Comparison of ENCODE assay signal across 16 cellular contexts in genomic region chr2:72952961-72953360, GRCh38. TPM values are rescaled to one million over a fixed set of nuclear protein-coding genes. Genes with fewer than 3 reads are reported as not detected.
"Had no signal": no experiment of that assay in that cellular context is flagged by ENCODE, and none has a peak within 500 bp of the region (broad histone marks: within the 10 kb centered on the region; RNA-seq: fewer than 3 reads in every experiment).

No MANE protein-coding gene starts in this region.

- H3K9me3 Mint-ChIP-seq: activated T-cell treated with anti-CD3 and anti-CD28 coated beads, Interleukin-2, amount 50 U/mL, for 4 hours; neural progenitor cell; stimulated activated naive CD8-positive, alpha-beta T cell treated with anti-CD3 and anti-CD28 coated beads, Interleukin-15, amount 100 ng/mL, for 72 hours had no signal

- H3K9me3 ChIP-seq: gastrocnemius medialis, thoracic aorta had no signal

- H3K27ac ChIP-seq: epithelial cell of prostate, gastrocnemius medialis, neural progenitor cell, parathyroid adenoma, thoracic aorta had no signal

- H3K27me3 ChIP-seq: gastrocnemius medialis, neural progenitor cell had no signal

- H3K4me1 ChIP-seq: gastrocnemius medialis, parathyroid adenoma had no signal

- H3K4me3 Mint-ChIP-seq: activated T-cell treated with anti-CD3 and anti-CD28 coated beads, Interleukin-2, amount 50 U/mL, for 4 hours; stimulated activated naive CD8-positive, alpha-beta T cell treated with anti-CD3 and anti-CD28 coated beads, Interleukin-15, amount 100 ng/mL, for 72 hours had no signal

- H3K9ac ChIP-seq: neural progenitor cell, parathyroid adenoma had no signal

- H3K4me3 ChIP-seq: gastrocnemius medialis, neural progenitor cell, thoracic aorta had no signal

- H3K36me3 ChIP-seq: gastrocnemius medialis, neural progenitor cell, thoracic aorta had no signal

- ATAC-seq: activated CD4-positive, alpha-beta T cell treated with anti-CD3 and anti-CD28 coated beads for 36 hours; activated T-cell treated with anti-CD3 and anti-CD28 coated beads, Interleukin-2, amount 50 U/mL, for 4 hours; gastrocnemius medialis; stimulated activated naive CD8-positive, alpha-beta T cell treated with anti-CD3 and anti-CD28 coated beads, Interleukin-15, amount 100 ng/mL, for 72 hours had no signal

- DNase-seq: activated CD4-positive, alpha-beta T cell treated with anti-CD3 and anti-CD28 coated beads for 36 hours; activated gamma-delta T cell treated with Interleukin-2 at 50 U/mL for 16 hours; activated T-cell treated with anti-CD3 and anti-CD28 coated beads, Interleukin-2, amount 50 U/mL, for 4 hours; effector memory CD4-positive, alpha-beta T cell; gastrocnemius medialis; retina; stimulated activated CD4-positive, alpha-beta T cell treated with anti-CD3 and anti-CD28 coated beads, Interleukin-4, amount 100 ng/mL, for 1 hour; stimulated activated CD8-positive, alpha-beta memory T cell treated with anti-CD3 and anti-CD28 coated beads, Interleukin-4, amount 100 ng/mL, for 48 hours; stimulated activated naive CD8-positive, alpha-beta T cell treated with anti-CD3 and anti-CD28 coated beads, Interleukin-15, amount 100 ng/mL, for 72 hours; T-helper 9 cell had no signal

- H3K27ac Mint-ChIP-seq: activated CD4-positive, alpha-beta T cell treated with anti-CD3 and anti-CD28 coated beads for 36 hours had no signal

- H3K27me3 Mint-ChIP-seq: activated CD4-positive, alpha-beta T cell treated with anti-CD3 and anti-CD28 coated beads for 36 hours; stimulated activated naive CD8-positive, alpha-beta T cell treated with anti-CD3 and anti-CD28 coated beads, Interleukin-15, amount 100 ng/mL, for 72 hours had no signal

RNA-seq across cellular contexts. Expression of gene EMX1, which starts 35.6 kb away (rescaled TPM):
- total RNA-seq: activated CD4-positive, alpha-beta T cell treated with anti-CD3 and anti-CD28 coated beads for 36 hours; cardiac septum; gastrocnemius medialis; thoracic aorta; urinary bladder had no signal
- polyA plus RNA-seq: urinary bladder had no signal
